ENCODE assay signal across 9 cellular contexts in genomic region chr5:132465095-132465707, GRCh38. TPM values are rescaled to one million over a fixed set of nuclear protein-coding genes. Genes with fewer than 3 reads are reported as not detected.
DNase-seq lines count a peak whose midpoint lies in the region; ATAC-seq and TF ChIP-seq lines count a peak whose summit lies in the region.
"Had no signal": no experiment of that assay in that cellular context is flagged by ENCODE, and none has a peak within 500 bp of the region (broad histone marks: within the 10 kb centered on the region; RNA-seq: fewer than 3 reads in every experiment).

No MANE protein-coding gene starts in this region.

- intact Hi-C loops in tibial artery (cut with DNase I; ENCODE audit: low total_unique reads): no loop called here

- H3K23ac ChIP-seq in mesendoderm (ENCODE audit: low read length): no peak overlapping the region

- H3K36me3 ChIP-seq in mesendoderm (ENCODE audit: control insufficient read depth, insufficient read depth, low read length) (no peaks in the 10 kb centered on the region), tibial artery (no peaks in the 10 kb centered on the region)

- no peak overlapping the region for H3K4me2 ChIP-seq in mesendoderm (ENCODE audit: low read length)

- H2BK120ac ChIP-seq in mesendoderm (ENCODE audit: low read depth, low read length): no peak overlapping the region

- H3K4me1 ChIP-seq in mesendoderm (ENCODE audit: control insufficient read depth, low read depth, low read length) (peaks cover 7% of the 10 kb centered on the region), tibial artery (peaks cover 0 to 20% (median 8%) of the 10 kb centered on the region in 4 donors)

- H2BK5ac ChIP-seq in mesendoderm (ENCODE audit: low read length): no peak overlapping the region

- H3K79me2 ChIP-seq in mesendoderm (ENCODE audit: control insufficient read depth, insufficient read depth, low read length): no peaks in the 10 kb centered on the region

- no peak overlapping the region for H3K4me3 ChIP-seq in mesendoderm (ENCODE audit: low read length)
- H3K4me3 ChIP-seq in tibial artery: no peak overlapping the region

- WGBS in mesendoderm (ENCODE audit: extremely low coverage, insufficient coverage, low lambda C conversion rate): no CpG with 5 or more reads among the region's 10 CpGs

- peak overlapping the region; percentile 6 for H3K9ac ChIP-seq in mesendoderm (ENCODE audit: low read length)

- H2BK15ac ChIP-seq in mesendoderm (replicated peaks; ENCODE audit: low read depth): no peak overlapping the region

- no peak for DNase-seq in activated T-cell treated with anti-CD3 and anti-CD28 coated beads, Interleukin-2, amount 50 U/mL, for 4 hours
- DNase-seq in activated T-cell treated with anti-CD3 and anti-CD28 coated beads for 4 hours (no peak), mesendoderm (peak; percentile 46), tibial artery (peak; percentile 13 to 35), DMS114 treated with DMSO at 0.1 percent for 48 hours (lab: John Stamatoyannopoulos, UW; ENCODE audit: unreplicated experiment) (no peak), COLO829 (ENCODE audit: low spot score) (no peak), NCI-H1105 treated with DMSO at 0.1 percent for 48 hours (lab: John Stamatoyannopoulos, UW) (no peak)
- DNase-seq: nucleus accumbens had no signal

- peak overlapping the region; percentile 18 for H3K56ac ChIP-seq in mesendoderm (ENCODE audit: low read length)

- no peaks in the 10 kb centered on the region for H3K9me3 ChIP-seq in tibial artery

- H3K27ac ChIP-seq in mesendoderm (ENCODE audit: low read depth, low read length): no peak overlapping the region
- peak overlapping the region in 1 of 2 donors; percentile 15 for H3K27ac ChIP-seq in tibial artery

- H4K5ac ChIP-seq in mesendoderm (ENCODE audit: low read length): no peak overlapping the region

- H3K27me3 ChIP-seq in mesendoderm (ENCODE audit: insufficient read depth, low read length, poor library complexity): no peaks in the 10 kb centered on the region
- no peaks in the 10 kb centered on the region for H3K27me3 ChIP-seq in tibial artery

- H3K36me3 Mint-ChIP-seq in activated T-cell treated with anti-CD3 and anti-CD28 coated beads, Interleukin-2, amount 50 U/mL, for 4 hours (ENCODE audit: insufficient read depth): peaks cover 11% of the 10 kb centered on the region
- peaks cover 4% of the 10 kb centered on the region for H3K36me3 Mint-ChIP-seq in activated T-helper 17 cell treated with anti-CD3 and anti-CD28 coated beads, Interleukin-2, amount 50 U/mL, for 72 hours (ENCODE audit: low read depth)

- TF ChIP-seq CTCF in tibial artery (IDR thresholded peaks at IDR 0.05): no peak

- H2AK5ac ChIP-seq in mesendoderm (ENCODE audit: low read length): no peak overlapping the region

- H3K79me1 ChIP-seq in mesendoderm (ENCODE audit: low read length): no peaks in the 10 kb centered on the region

- H3K9me3 Mint-ChIP-seq in activated T-cell treated with anti-CD3 and anti-CD28 coated beads, Interleukin-2, amount 50 U/mL, for 4 hours: no peaks in the 10 kb centered on the region
- H3K9me3 Mint-ChIP-seq in activated T-helper 17 cell treated with anti-CD3 and anti-CD28 coated beads, Interleukin-2, amount 50 U/mL, for 72 hours: no peaks in the 10 kb centered on the region

- H3K4me3 Mint-ChIP-seq in activated T-cell treated with anti-CD3 and anti-CD28 coated beads, Interleukin-2, amount 50 U/mL, for 4 hours: peak overlapping the region; percentile 47
- H3K4me3 Mint-ChIP-seq in activated T-helper 17 cell treated with anti-CD3 and anti-CD28 coated beads, Interleukin-2, amount 50 U/mL, for 72 hours: peak overlapping the region; percentile 69

- H3K27me3 Mint-ChIP-seq in activated T-cell treated with anti-CD3 and anti-CD28 coated beads, Interleukin-2, amount 50 U/mL, for 4 hours (ENCODE audit: low read depth): no peaks in the 10 kb centered on the region
- no peaks in the 10 kb centered on the region for H3K27me3 Mint-ChIP-seq in activated T-helper 17 cell treated with anti-CD3 and anti-CD28 coated beads, Interleukin-2, amount 50 U/mL, for 72 hours

- no peak overlapping the region for H4K8ac ChIP-seq in mesendoderm (ENCODE audit: low read depth, low read length)

- H3K27ac Mint-ChIP-seq in activated T-helper 17 cell treated with anti-CD3 and anti-CD28 coated beads, Interleukin-2, amount 50 U/mL, for 72 hours: peak overlapping the region; percentile 60

- peaks cover 89% of the 10 kb centered on the region for H3K4me1 Mint-ChIP-seq in activated T-cell treated with anti-CD3 and anti-CD28 coated beads, Interleukin-2, amount 50 U/mL, for 4 hours (ENCODE audit: low read depth)
- H3K4me1 Mint-ChIP-seq in activated T-helper 17 cell treated with anti-CD3 and anti-CD28 coated beads, Interleukin-2, amount 50 U/mL, for 72 hours: peaks cover 69% of the 10 kb centered on the region

- no peak for ATAC-seq in activated T-cell treated with anti-CD3 and anti-CD28 coated beads, Interleukin-2, amount 50 U/mL, for 4 hours
- ATAC-seq in activated T-helper 17 cell treated with anti-CD3 and anti-CD28 coated beads, Interleukin-2, amount 50 U/mL, for 72 hours (replicated peaks): no peak

- H3K4ac ChIP-seq in mesendoderm (ENCODE audit: low read depth, low read length): no peak overlapping the region

- no peak overlapping the region for H3K18ac ChIP-seq in mesendoderm (ENCODE audit: low read length)

RNA-seq across cellular contexts. Expression of gene IRF1, which starts 25.4 kb away (rescaled TPM):
- total RNA-seq in activated T-cell treated with anti-CD3 and anti-CD28 coated beads, Interleukin-2, amount 50 U/mL, for 4 hours: 100 to 1,000 TPM; 342 to 390 (median 377) TPM
- 100 to 1,000 TPM; 125 to 174 TPM for total RNA-seq in activated T-helper 17 cell treated with anti-CD3 and anti-CD28 coated beads, Interleukin-2, amount 50 U/mL, for 72 hours
- 4.5 TPM for polyA plus RNA-seq in mesendoderm (2013, experiment 1 of 2)
- polyA plus RNA-seq in mesendoderm (2013, experiment 2 of 2): 4.1 TPM

Comparison
In these comparisons a context has a peak if more than half of its experiments do, and no peak if none do; other contexts are left out.
1. DNase-seq: peak in mesendoderm (single experiment) and tibial artery (2 of 2); none in activated T-cell treated with anti-CD3 and anti-CD28 coated beads, Interleukin-2, amount 50 U/mL, for 4 hours (single experiment), activated T-cell treated with anti-CD3 and anti-CD28 coated beads for 4 hours (single experiment), DMS114 treated with DMSO at 0.1 percent for 48 hours (single experiment), COLO829 (single experiment) and NCI-H1105 treated with DMSO at 0.1 percent for 48 hours (single experiment).